ENCODE assay signal across 17 cellular contexts in the genomic region with DNA sequence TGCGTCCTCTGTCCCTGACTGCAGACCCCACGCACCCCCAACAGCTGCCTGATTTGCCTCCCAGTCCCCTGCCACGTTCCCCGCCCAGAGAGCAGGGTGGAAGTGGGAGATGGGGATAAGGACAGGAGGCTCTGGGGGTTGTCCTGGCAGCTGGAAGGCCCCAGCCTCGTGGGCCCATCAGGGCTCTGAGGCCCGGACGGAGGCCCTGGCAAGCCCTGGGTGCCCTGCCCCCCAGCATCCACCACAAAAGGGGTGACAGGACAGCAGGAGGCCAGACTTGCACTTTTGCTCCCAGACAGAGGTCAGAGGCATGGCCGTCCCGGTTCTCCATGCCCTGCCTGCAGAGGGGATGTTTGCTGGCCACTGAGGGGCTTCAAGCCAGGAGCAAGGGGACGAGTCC. TPM values are rescaled to one million over a fixed set of nuclear protein-coding genes. Genes with fewer than 3 reads are reported as not detected.
DNase-seq lines count a peak whose midpoint lies in the region; ATAC-seq and TF ChIP-seq lines count a peak whose summit lies in the region.
"Had no signal": no experiment of that assay in that cellular context is flagged by ENCODE, and none has a peak within 500 bp of the region (broad histone marks: within the 10 kb centered on the region; RNA-seq: fewer than 3 reads in every experiment).

No MANE protein-coding gene starts in this region.

- no peak overlapping the region for H2BK120ac ChIP-seq in trophoblast cell (ENCODE audit: insufficient read depth, low read length, poor library complexity)

- H3K27ac ChIP-seq in BLaER1 treated with 17β-estradiol and CSF1 and Interleukin-3, amounts not matched to agents 10 nM and 100 nM, result peak overlapping the region in 6 of 11 experiments; percentile 17 to 87 (median 71); a peak in 12 of 22 replicates
- no peak overlapping the region for H3K27ac ChIP-seq in trophoblast cell (ENCODE audit: low read depth, low read length)
- H3K27ac ChIP-seq in mammary epithelial cell (ENCODE audit: insufficient read depth, low read depth, low read length), result no peak overlapping the region
- H3K27ac ChIP-seq in A673 (ENCODE audit: low read depth, low read length, poor library complexity, severe bottlenecking), result no peak overlapping the region
- H3K27ac ChIP-seq: SJSA1 had no signal

- peak overlapping the region in 6 of 10 experiments; percentile 73 to 94 (median 90); a peak in 13 of 20 replicates for H3K4me3 ChIP-seq in BLaER1 treated with 17β-estradiol and CSF1 and Interleukin-3, amounts not matched to agents 10 nM and 100 nM
- H3K4me3 ChIP-seq in NT2/D1 (ENCODE audit: insufficient read length, low read depth) (no peak overlapping the region), trophoblast cell (ENCODE audit: low read depth, low read length) (no peak overlapping the region), mammary epithelial cell (replicated peaks in 1 of 3; ENCODE audit: insufficient read depth in 1 of 3, low read depth in 2 of 3, low read length in 3 of 3) (no peak overlapping the region), A673 (ENCODE audit: low read depth, low read length, poor library complexity, severe bottlenecking) (no peak overlapping the region)
- H3K4me3 ChIP-seq: K562, SJSA1 had no signal

- H3K36me3 ChIP-seq in BLaER1 treated with 17β-estradiol and CSF1 and Interleukin-3, amounts not matched to agents 10 nM and 100 nM, result peaks cover 0 to 73% (median 8%) of the 10 kb centered on the region in 11 experiments; a peak in 17 of 22 replicates
- no peaks in the 10 kb centered on the region for H3K36me3 ChIP-seq in NT2/D1 (ENCODE audit: insufficient read depth, insufficient read length, low read length)
- peaks cover 2 to 4% of the 10 kb centered on the region in 2 experiments for H3K36me3 ChIP-seq in trophoblast cell (ENCODE audit: control insufficient read depth in 1 of 2, insufficient read depth in 2 of 2, low read length in 2 of 2)
- H3K36me3 ChIP-seq in mammary epithelial cell (ENCODE audit: insufficient read depth, low read length), result peaks cover 28% of the 10 kb centered on the region
- no peaks in the 10 kb centered on the region for H3K36me3 ChIP-seq in A673 (ENCODE audit: insufficient read depth, low read length, poor library complexity, severe bottlenecking)
- H3K36me3 ChIP-seq: SJSA1 had no signal

- peak overlapping the region; percentile 25 for H4K91ac ChIP-seq in trophoblast cell (ENCODE audit: low read depth, low read length)

- H2BK5ac ChIP-seq in trophoblast cell (ENCODE audit: low read depth, low read length, poor library complexity), result no peak overlapping the region

- in situ Hi-C loops in mammary epithelial cell (cut with MboI; ENCODE audit: low sequenced_read_pairs in 2 of 2), result no loop called here

- H3K9ac ChIP-seq in BLaER1 treated with 17β-estradiol and CSF1 and Interleukin-3, amounts not matched to agents 10 nM and 100 nM, result peak overlapping the region; percentile 43 to 97 (median 81); a peak in 21 of 22 replicates
- H3K9ac ChIP-seq in NT2/D1 (ENCODE audit: insufficient read length, low read depth), result peak overlapping the region; percentile 6
- no peak overlapping the region for H3K9ac ChIP-seq in trophoblast cell (ENCODE audit: low read length)
- H3K9ac ChIP-seq in mammary epithelial cell (ENCODE audit: insufficient read depth, low read length), result no peak overlapping the region

- no peak overlapping the region for H3K23ac ChIP-seq in trophoblast cell (ENCODE audit: low read length)

- H3K9me3 ChIP-seq in BLaER1 treated with 17β-estradiol and CSF1 and Interleukin-3, amounts not matched to agents 10 nM and 100 nM (replicated peaks in 1 of 11), result no peaks in the 10 kb centered on the region
- no peaks in the 10 kb centered on the region for H3K9me3 ChIP-seq in NT2/D1 (ENCODE audit: insufficient read depth, low read length)
- H3K9me3 ChIP-seq in trophoblast cell (ENCODE audit: insufficient read depth, low read depth, low read length), result peaks cover 4% of the 10 kb centered on the region
- H3K9me3 ChIP-seq in mammary epithelial cell (replicated peaks; ENCODE audit: insufficient read depth, low read length), result no peaks in the 10 kb centered on the region
- H3K9me3 ChIP-seq in A673 (ENCODE audit: low read depth, low read length, poor library complexity, severe bottlenecking), result no peaks in the 10 kb centered on the region
- H3K9me3 ChIP-seq: SJSA1 had no signal

- H3K14ac ChIP-seq in trophoblast cell (ENCODE audit: low read length), result no peak overlapping the region

- no peak overlapping the region for H2AK5ac ChIP-seq in trophoblast cell (ENCODE audit: low read length)

- no peak overlapping the region for H4K8ac ChIP-seq in trophoblast cell (ENCODE audit: low read depth, low read length)

- peaks cover 19% of the 10 kb centered on the region for H3K79me1 ChIP-seq in trophoblast cell (ENCODE audit: low read length)

- H3K79me2 ChIP-seq in trophoblast cell (ENCODE audit: control insufficient read depth, insufficient read depth, low read length, poor library complexity) (peaks cover 12% of the 10 kb centered on the region), mammary epithelial cell (ENCODE audit: insufficient read depth, low read length) (peaks cover 93% of the 10 kb centered on the region)

- no peak overlapping the region for H2BK12ac ChIP-seq in trophoblast cell (ENCODE audit: low read length)

- H3K27ac Mint-ChIP-seq in endothelial cell (ENCODE audit: unreplicated experiment), result peak overlapping the region; percentile 36

- H3K18ac ChIP-seq in trophoblast cell (ENCODE audit: low read length), result peak overlapping the region; percentile 30

- dilution Hi-C loops in mammary epithelial cell (cut with HindIII; ENCODE audit: low sequenced_read_pairs), result no loop called here

- intact Hi-C loops in mammary epithelial cell (cut with micrococcal nuclease), result no loop called here
- intact Hi-C loops in A673 (cut with micrococcal nuclease; ENCODE audit: unreplicated experiment), result no loop called here

- H4K20me1 ChIP-seq in BLaER1 treated with 17β-estradiol and CSF1 and Interleukin-3, amounts not matched to agents 10 nM and 100 nM, result peaks cover 16 to 81% (median 48%) of the 10 kb centered on the region in 11 experiments; a peak in 20 of 22 replicates
- peaks cover 3% of the 10 kb centered on the region for H4K20me1 ChIP-seq in mammary epithelial cell (ENCODE audit: insufficient read depth, low read length)

- no peak overlapping the region for H3K4me3 Mint-ChIP-seq in endothelial cell (ENCODE audit: unreplicated experiment)

- DNase-seq in NT2/D1 (ENCODE audit: low read depth, low spot score) (no peak), endothelial cell (ENCODE audit: low spot score) (no peak), trophoblast cell (no peak), mammary epithelial cell (no peak), A673 (ENCODE audit: low spot score) (no peak), NCI-H69 (lab: John Stamatoyannopoulos, UW) (no peak)
- DNase-seq: CD8-positive, alpha-beta memory T cell; HCEC 1CT; NCI-H1417; NCI-H187 treated with DMSO at 0.1 percent for 48 hours; NCI-H2227 treated with DMSO at 0.1 percent for 48 hours; NCI-H524 had no signal

- H2AFZ ChIP-seq in trophoblast cell (ENCODE audit: insufficient read depth, low read length, poor library complexity) (no peak overlapping the region), mammary epithelial cell (ENCODE audit: low read depth, low read length) (no peak overlapping the region)

- no peak overlapping the region for H4K12ac ChIP-seq in trophoblast cell (ENCODE audit: low read depth, low read length)

- H3K4me1 ChIP-seq in BLaER1 treated with 17β-estradiol and CSF1 and Interleukin-3, amounts not matched to agents 10 nM and 100 nM, result peaks cover 71 to 100% (median 95%) of the 10 kb centered on the region in 10 experiments
- H3K4me1 ChIP-seq in NT2/D1 (ENCODE audit: insufficient read depth, insufficient read length) (peaks cover 31% of the 10 kb centered on the region), trophoblast cell (ENCODE audit: control insufficient read depth in 1 of 2, insufficient read depth in 2 of 2, low read length in 2 of 2) (peaks cover 32 to 37% of the 10 kb centered on the region in 2 experiments), mammary epithelial cell (ENCODE audit: insufficient read depth, low read length) (peaks cover 72% of the 10 kb centered on the region), A673 (ENCODE audit: insufficient read depth, low read length, poor library complexity, severe bottlenecking) (peaks cover 6% of the 10 kb centered on the region)

- WGBS in trophoblast cell (ENCODE audit: extremely low coverage, insufficient coverage, insufficient read length), result no CpG with 5 or more reads among the region's 10 CpGs
- WGBS in mammary epithelial cell (ENCODE audit: low coverage, missing lambda C conversion rate), result 96% methylated on average over 8 of the region's 10 CpGs

- H3K27me3 Mint-ChIP-seq in endothelial cell (ENCODE audit: unreplicated experiment), result peaks cover 22% of the 10 kb centered on the region
- H3K27me3 Mint-ChIP-seq: CD8-positive, alpha-beta memory T cell had no signal

- H3K4ac ChIP-seq in trophoblast cell (ENCODE audit: low read depth, low read length), result no peak overlapping the region

- BruUV-seq in mammary epithelial cell (replicated peaks; lab: Mats Ljungman, UMichigan) (no TSS peak), A673 (replicated peaks; lab: Mats Ljungman, UMichigan) (no TSS peak)

- peaks cover 13% of the 10 kb centered on the region for H3K36me3 Mint-ChIP-seq in endothelial cell (ENCODE audit: low read depth, unreplicated experiment)

- POLR2A ChIA-PET in A673 (lab: Charles Lee; ENCODE audit: low non-redundant PET), result no interaction called here

- H3K4me2 ChIP-seq in BLaER1 treated with 17β-estradiol and CSF1 and Interleukin-3, amounts not matched to agents 10 nM and 100 nM, result peak overlapping the region; percentile 92 to 100 (median 99)
- no peak overlapping the region for H3K4me2 ChIP-seq in trophoblast cell (ENCODE audit: low read length)
- H3K4me2 ChIP-seq in mammary epithelial cell (ENCODE audit: insufficient read depth, low read depth, low read length), result no peak overlapping the region

- no peaks in the 10 kb centered on the region for H3K27me3 ChIP-seq in BLaER1 treated with 17β-estradiol and CSF1 and Interleukin-3, amounts not matched to agents 10 nM and 100 nM
- H3K27me3 ChIP-seq in NT2/D1 (ENCODE audit: insufficient read depth, insufficient read length), result no peaks in the 10 kb centered on the region
- H3K27me3 ChIP-seq in trophoblast cell (ENCODE audit: insufficient read depth, low read length), result no peaks in the 10 kb centered on the region
- no peaks in the 10 kb centered on the region for H3K27me3 ChIP-seq in mammary epithelial cell (ENCODE audit: insufficient read depth, low read length)
- H3K27me3 ChIP-seq in A673 (replicated peaks; ENCODE audit: insufficient read depth, low read depth, low read length, poor library complexity), result no peaks in the 10 kb centered on the region
- H3K27me3 ChIP-seq: SJSA1 had no signal

- peaks cover 28% of the 10 kb centered on the region for H3K4me1 Mint-ChIP-seq in endothelial cell (ENCODE audit: unreplicated experiment)

- no peak for TF ChIP-seq CTCF in endothelial cell (IDR thresholded peaks at IDR 0.05; ENCODE audit: unreplicated experiment)
- TF ChIP-seq CTCF in mammary epithelial cell (conservative IDR thresholded peaks at IDR 0.05 in 1 of 2, IDR thresholded peaks at IDR 0.05 in 1 of 2; ENCODE audit: extremely low read depth in 1 of 2, insufficient read depth in 1 of 2, low read depth in 1 of 2, low read length in 2 of 2), result no peak
- no peak for TF ChIP-seq CTCF in A673 (conservative IDR thresholded peaks at IDR 0.05; ENCODE audit: low read depth, low read length)

- no peak for ATAC-seq in GM18909 (IDR thresholded peaks at IDR 0.05; ENCODE audit: poor library complexity, unreplicated experiment)
- ATAC-seq: K562 had no signal

- CTCF ChIA-PET in mammary epithelial cell (lab: Charles Lee; ENCODE audit: low non-redundant PET), result no interaction called here
- CTCF ChIA-PET in A673 (lab: Charles Lee), result no interaction called here

- no peaks in the 10 kb centered on the region for H3K9me3 Mint-ChIP-seq in endothelial cell (ENCODE audit: unreplicated experiment)
- H3K9me3 Mint-ChIP-seq: CD8-positive, alpha-beta memory T cell had no signal

RNA-seq across cellular contexts. Expression of gene SH3TC1, which starts 4.7 kb away (rescaled TPM):
- total RNA-seq in endothelial cell (ENCODE audit: unreplicated experiment) (114 TPM), mammary epithelial cell (100 to 1,000 TPM in 1 of 2 donors, 10 to 100 TPM in 1; 70.8 to 138 TPM), A673 (2021) (0.71 and 2.7 TPM in 2 replicates)
- polyA plus RNA-seq in trophoblast cell (2013), result 12.8 and 13.1 TPM in 2 replicates
- 37.7 TPM for polyA plus RNA-seq in mammary epithelial cell
- 62.5 TPM for polyA minus RNA-seq in mammary epithelial cell

RNA-seq across cellular contexts. Expression of gene ABLIM2, which starts 45.2 kb away (rescaled TPM):
- total RNA-seq in endothelial cell (ENCODE audit: unreplicated experiment) (0.74 TPM), mammary epithelial cell (under 1 TPM; 0.28 to 0.67 TPM), A673 (2021) (2.7 and 3.2 TPM in 2 replicates)
- polyA plus RNA-seq in trophoblast cell (2013), result 3.0 and 3.2 TPM in 2 replicates
- polyA plus RNA-seq in mammary epithelial cell, result 0.87 TPM
- 3.9 TPM for polyA minus RNA-seq in mammary epithelial cell
- total RNA-seq: K562, M059J had no signal
- polyA plus RNA-seq: K562 had no signal

Comparison
In these comparisons a context has a peak if more than half of its experiments do, and no peak if none do; other contexts are left out.
1. H3K27ac ChIP-seq: peak in BLaER1 treated with 17β-estradiol and CSF1 and Interleukin-3, amounts not matched to agents 10 nM and 100 nM (6 of 11); none in trophoblast cell (single experiment), mammary epithelial cell (single experiment) and A673 (single experiment).
2. H3K4me2 ChIP-seq: peak in BLaER1 treated with 17β-estradiol and CSF1 and Interleukin-3, amounts not matched to agents 10 nM and 100 nM (11 of 11); none in trophoblast cell (single experiment) and mammary epithelial cell (single experiment).
3. H3K4me3 ChIP-seq: peak in BLaER1 treated with 17β-estradiol and CSF1 and Interleukin-3, amounts not matched to agents 10 nM and 100 nM (6 of 10); none in NT2/D1 (single experiment), trophoblast cell (single experiment), mammary epithelial cell (0 of 3) and A673 (single experiment).
4. H3K9ac ChIP-seq: peak in BLaER1 treated with 17β-estradiol and CSF1 and Interleukin-3, amounts not matched to agents 10 nM and 100 nM (11 of 11) and NT2/D1 (single experiment); none in trophoblast cell (single experiment) and mammary epithelial cell (single experiment).
5. RNA of gene SH3TC1, which starts 4.7 kb away (total RNA-seq): 70.8 to 138 TPM in mammary epithelial cell and 114 TPM in endothelial cell (single experiment); 0.71 to 2.7 TPM in A673; every median in the first group is over 10 times any median in the second.